Comparison of ENCODE assay signal across 22 cellular contexts in the genomic region with DNA sequence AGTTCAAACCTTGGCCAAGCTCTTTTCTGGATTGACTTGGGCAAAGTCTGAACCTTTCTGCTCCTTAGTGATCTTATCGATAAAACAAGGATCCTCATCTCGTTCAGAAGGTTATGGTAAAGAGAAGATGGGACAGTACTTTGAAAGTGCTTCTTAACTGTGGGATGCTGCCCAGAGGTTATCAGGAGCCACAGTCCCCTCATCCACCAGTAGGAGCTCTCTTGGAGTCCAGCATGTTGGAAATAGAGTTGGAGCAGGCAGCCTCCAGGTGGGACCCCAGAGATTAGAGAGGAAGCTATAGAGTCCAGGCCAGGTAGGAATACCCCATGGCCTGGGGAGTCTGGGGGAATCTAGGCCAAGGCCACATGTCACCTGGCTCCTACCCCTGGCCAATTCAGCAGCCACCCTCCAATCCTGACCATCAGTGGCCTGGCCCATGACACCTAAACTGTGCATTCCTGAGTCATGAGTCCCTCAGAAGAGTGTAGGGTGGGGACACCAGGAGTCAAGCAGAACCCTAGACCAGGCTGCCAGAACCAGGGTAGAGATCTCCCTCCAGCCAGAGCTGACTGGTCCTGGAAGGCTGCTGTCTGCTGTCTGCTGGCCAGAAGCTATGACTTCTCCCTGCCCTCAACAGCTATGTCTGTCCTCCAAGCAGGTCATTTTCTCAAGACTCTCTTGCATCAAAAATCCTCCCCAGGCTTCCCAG.
"Had no signal": no experiment of that assay in that cellular context is flagged by ENCODE, and none has a peak within 500 bp of the region (broad histone marks: within the 10 kb centered on the region; RNA-seq: fewer than 3 reads in every experiment).

No MANE protein-coding gene starts in this region.

- H3K9ac ChIP-seq: SK-N-SH had no signal

- H3K27ac ChIP-seq: RWPE1 had no signal

- H3K36me3 ChIP-seq: MG63 had no signal

- H3K4me2 ChIP-seq: SK-N-SH had no signal

- ATAC-seq: Panc1, PC-3 had no signal

- H3K9me3 ChIP-seq: MG63, SK-N-SH had no signal

- DNase-seq: IMR-90, Karpas-422, KG1, MG63, NCI-H1092, NCI-H1105 treated with DMSO at 0.1 percent for 48 hours, NCI-H1417 treated with DMSO at 0.1 percent for 48 hours, NCI-H187, NCI-H2029, NCI-H2081 treated with DMSO at 0.1 percent for 48 hours, NCI-H2171, NCI-H226, NCI-H446, NCI-H510A, NCI-H524 treated with DMSO at 0.1 percent for 48 hours, NCI-H69, NCI-H774, PC-3, SHP77, SK-N-SH had no signal

- H3K27me3 ChIP-seq: MG63 had no signal

- H3K4me3 ChIP-seq: MG63 had no signal
